Comparison of ENCODE assay signal across 8 cellular contexts in the genomic region with DNA sequence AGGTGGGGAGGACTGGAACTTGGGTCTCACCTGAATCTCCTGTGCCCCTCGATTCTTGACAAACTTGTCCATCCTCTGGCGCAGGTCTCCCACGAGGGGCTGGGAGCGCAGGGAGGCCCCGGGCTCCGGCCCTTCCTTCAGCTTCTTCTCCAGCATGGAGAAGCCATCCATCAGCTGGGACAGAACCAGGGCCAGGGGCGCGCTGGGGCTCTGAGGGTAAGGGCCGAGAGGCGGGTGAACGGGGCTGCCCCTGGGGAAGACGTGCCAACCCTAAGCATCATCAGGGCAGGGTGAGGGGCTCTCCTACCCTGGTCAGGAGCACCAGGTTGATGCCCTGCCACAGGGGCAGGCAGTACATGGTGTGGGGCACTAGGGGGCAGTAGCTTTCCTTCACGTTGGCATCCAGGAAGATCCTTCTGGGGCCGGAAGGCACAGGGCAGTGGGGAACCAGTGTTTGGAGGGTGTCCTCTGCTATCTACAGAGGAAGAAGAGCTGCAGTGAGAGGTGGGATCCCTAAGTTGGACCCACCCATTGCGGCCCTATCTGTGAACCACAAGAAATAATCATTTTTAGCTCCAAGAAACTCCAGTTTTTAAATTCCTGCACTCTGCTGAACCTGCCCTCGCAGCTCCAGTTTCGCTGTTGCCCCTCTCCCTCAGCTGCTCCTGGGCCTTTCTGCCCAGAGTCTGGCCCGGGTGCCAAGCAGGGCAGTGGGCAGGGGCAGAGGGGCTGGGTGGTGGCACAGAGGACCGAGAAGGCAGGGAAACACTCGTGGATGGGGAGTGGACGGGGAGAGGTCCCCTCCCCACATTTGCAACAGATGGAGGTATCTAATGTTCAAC. TPM values are rescaled to one million over a fixed set of nuclear protein-coding genes. Genes with fewer than 3 reads are reported as not detected.
DNase-seq lines count a peak whose midpoint lies in the region; ATAC-seq and TF ChIP-seq lines count a peak whose summit lies in the region.

No MANE protein-coding gene starts in this region.

- no peak for TF ChIP-seq POLR2A in suprapubic skin (IDR thresholded peaks at IDR 0.05)

- H3K9me3 Mint-ChIP-seq in brain = peaks cover 2 to 5% (median 3%) of the 10 kb centered on the region in 5 experiments

- ATAC-seq in GM18508 (IDR thresholded peaks at IDR 0.05; ENCODE audit: insufficient read depth, unreplicated experiment) = peak; percentile 66
- ATAC-seq in HG03432 (IDR thresholded peaks at IDR 0.05; ENCODE audit: unreplicated experiment) = peak; percentile 74
- ATAC-seq in left lobe of liver = peak; percentile 74
- no peak for ATAC-seq in GM18873 (IDR thresholded peaks at IDR 0.05; ENCODE audit: low FRiP score, unreplicated experiment)

- peaks cover 88% of the 10 kb centered on the region for H3K36me3 ChIP-seq in suprapubic skin

- no peaks in the 10 kb centered on the region for H3K4me1 ChIP-seq in suprapubic skin

- TF ChIP-seq CTCF in AG10803 (conservative IDR thresholded peaks at IDR 0.05; ENCODE audit: low read length) = peak; percentile 65
- peak; percentile 42 to 56 for TF ChIP-seq CTCF in brain (conservative IDR thresholded peaks at IDR 0.05)
- TF ChIP-seq CTCF in suprapubic skin (IDR thresholded peaks at IDR 0.05) = peak; percentile 23 to 66

- peaks cover 5% of the 10 kb centered on the region for H3K27me3 Mint-ChIP-seq in brain

- no peak for TF ChIP-seq EP300 in suprapubic skin (IDR thresholded peaks at IDR 0.05)

- DNase-seq in AG10803 (ENCODE audit: low read depth) (peak; percentile 26), SKM-1 treated with dmso at 0.1 percent for 144 hours (lab: John Stamatoyannopoulos, UW; ENCODE audit: unreplicated experiment) (peak; percentile 31), left lobe of liver (ENCODE audit: low spot score) (peak; percentile 51), suprapubic skin (ENCODE audit: low spot score in 2 of 2) (no peak)

- no peaks in the 10 kb centered on the region for H3K4me1 Mint-ChIP-seq in brain

- no peak overlapping the region for H3K4me3 Mint-ChIP-seq in brain

- H3K27me3 ChIP-seq in suprapubic skin = no peaks in the 10 kb centered on the region

- WGBS in suprapubic skin = 85% methylated on average over 12 of the region's 21 CpGs

- no peak overlapping the region for H3K4me3 ChIP-seq in AG10803 (ENCODE audit: low read length)
- H3K4me3 ChIP-seq in suprapubic skin = no peak overlapping the region

- H3K27ac Mint-ChIP-seq in brain = no peak overlapping the region

- peaks cover 9% of the 10 kb centered on the region for H3K36me3 Mint-ChIP-seq in brain

- H3K9me3 ChIP-seq in suprapubic skin = no peaks in the 10 kb centered on the region

- H3K27ac ChIP-seq in suprapubic skin = no peak overlapping the region

RNA-seq across cellular contexts. Expression of gene PYROXD2, which starts 10.8 kb away (rescaled TPM):
- 2.3 TPM for polyA plus RNA-seq in brain (ENCODE audit: insufficient read depth, low read depth, low replicate concordance)
- total RNA-seq in left lobe of liver (5.4 TPM), suprapubic skin (10 to 100 TPM in 1 of 4 donors, 1 to 10 TPM in 3; 4.3 to 20.3 (median 5.2) TPM)

RNA-seq across cellular contexts. Expression of gene HPS1, which starts 21.0 kb away (rescaled TPM):
- polyA plus RNA-seq in brain (ENCODE audit: insufficient read depth, low read depth, low replicate concordance) = 23.6 TPM
- total RNA-seq in left lobe of liver (26.0 TPM), suprapubic skin (10 to 100 TPM; 46.5 to 83.5 (median 67.5) TPM)

Comparison
In these comparisons a context has a peak if more than half of its experiments do, and no peak if none do; other contexts are left out.
1. DNase-seq: peak in AG10803 (single experiment), SKM-1 treated with dmso at 0.1 percent for 144 hours (single experiment) and left lobe of liver (single experiment); none in suprapubic skin (0 of 2).
2. Peak in every context shown above with its lines, with median percentiles within 50 percentile points of each other: CTCF ChIP-seq.